ENCODE assay signal across 24 cellular contexts in the genomic region with DNA sequence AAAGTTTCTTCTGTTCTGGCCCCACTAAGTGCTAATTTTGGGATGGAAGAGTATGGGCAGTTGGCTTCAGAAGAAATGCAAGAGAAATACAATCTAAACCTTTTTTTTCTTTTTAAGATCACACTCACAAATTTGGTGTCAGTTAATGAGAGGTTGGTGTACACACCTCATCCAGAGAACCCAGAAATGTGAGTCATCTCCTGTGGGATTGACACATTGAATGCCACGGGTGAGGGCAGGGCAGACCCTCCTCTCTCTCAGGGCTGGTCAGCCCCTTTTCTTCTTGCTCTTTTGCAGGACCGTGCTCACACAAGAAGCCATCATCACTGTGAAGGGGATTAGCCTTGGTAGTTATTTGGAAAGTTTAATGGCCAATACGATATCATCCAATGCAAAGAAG. TPM values are rescaled to one million over a fixed set of nuclear protein-coding genes. Genes with fewer than 3 reads are reported as not detected.
"Had no signal": no experiment of that assay in that cellular context is flagged by ENCODE, and none has a peak within 500 bp of the region (broad histone marks: within the 10 kb centered on the region; RNA-seq: fewer than 3 reads in every experiment).

No MANE protein-coding gene starts in this region.

- H3K27ac Mint-ChIP-seq: mesothelial cell of epicardium, naive B cell, natural killer cell, nephron progenitor cell, progenitor cell of endocrine pancreas had no signal

- H3K36me3 ChIP-seq: ovary, thyroid gland, transverse colon had no signal

- H3K79me2 ChIP-seq: hepatocyte had no signal

- H3K36me3 Mint-ChIP-seq: naive B cell, natural killer cell had no signal

- H3K27me3 ChIP-seq: hepatocyte, ovary, right atrium auricular region, stomach, testis, thyroid gland, transverse colon, upper lobe of left lung had no signal

- H3K27ac ChIP-seq: hepatocyte, left ventricle myocardium inferior, ovary, right atrium auricular region, skin epidermis, stomach, testis, thyroid gland, transverse colon, upper lobe of left lung had no signal

- H3K4me3 ChIP-seq: hepatocyte, left ventricle myocardium inferior, lung, ovary, right atrium auricular region, skin epidermis, stomach, testis, thyroid gland, transverse colon, upper lobe of left lung had no signal

- H3K4me1 Mint-ChIP-seq: mesothelial cell of epicardium, naive B cell had no signal

- H2AFZ ChIP-seq: hepatocyte had no signal

- H3K4me3 Mint-ChIP-seq: mesothelial cell of epicardium, naive B cell, natural killer cell, nephron progenitor cell had no signal

- DNase-seq: islet precursor cell; left ventricle myocardium inferior; naive B cell; natural killer cell; nephron progenitor cell; ovary; stimulated activated CD4-positive, alpha-beta T cell treated with anti-CD3 and anti-CD28 coated beads, Interleukin-12 subunit alpha, Interleukin-12 subunit beta, amount 100 ng/mL, for 4 hours; stimulated activated CD4-positive, alpha-beta T cell treated with anti-CD3 and anti-CD28 coated beads, Interleukin-15, amount 100 ng/mL, for 24 hours; stimulated activated CD4-positive, alpha-beta T cell treated with anti-CD3 and anti-CD28 coated beads, Interleukin-2, amount 100 ng/mL, for 24 hours; stimulated activated CD4-positive, alpha-beta T cell treated with anti-CD3 and anti-CD28 coated beads, Interleukin-4, amount 100 ng/mL, for 1 hour; stimulated activated naive CD4-positive, alpha-beta T cell; stomach; testis; thyroid gland; transverse colon; upper lobe of left lung had no signal

- H3K9me3 ChIP-seq: left ventricle myocardium inferior, ovary, right atrium auricular region, stomach, testis, thyroid gland, transverse colon, upper lobe of left lung had no signal

- ATAC-seq: natural killer cell, sciatic nerve had no signal

- H3K27me3 Mint-ChIP-seq: progenitor cell of endocrine pancreas had no signal

- H3K4me2 ChIP-seq: hepatocyte had no signal

- H3K9me3 Mint-ChIP-seq: mesothelial cell of epicardium, natural killer cell, nephron progenitor cell had no signal

- H3K4me1 ChIP-seq: left ventricle myocardium inferior, right atrium auricular region, stomach, testis, thyroid gland, transverse colon, upper lobe of left lung had no signal

RNA-seq across cellular contexts. Expression of a gene that starts 19.2 kb away (rescaled TPM):
- total RNA-seq: mononuclear cell, natural killer cell had no signal
